Comparison of ENCODE assay signal across 26 cellular contexts in genomic region chr17:14918540-14918939, GRCh38.
DNase-seq lines count a peak whose midpoint lies in the region; ATAC-seq, FAIRE-seq and TF ChIP-seq lines count a peak whose summit lies in the region.
"Had no signal": no experiment of that assay in that cellular context is flagged by ENCODE, and none has a peak within 500 bp of the region (broad histone marks: within the 10 kb centered on the region; RNA-seq: fewer than 3 reads in every experiment).

No MANE protein-coding gene starts in this region.

- H3K27ac Mint-ChIP-seq in chondrocyte (ENCODE audit: unreplicated experiment) = peak overlapping the region; percentile 62
- H3K27ac Mint-ChIP-seq: activated CD4-positive, alpha-beta T cell treated with anti-CD3 and anti-CD28 coated beads, Interleukin-2, amount 10 ng/mL, durations not matched to agents 7 days and 5 days; activated naive CD8-positive, alpha-beta T cell treated with anti-CD3 and anti-CD28 coated beads, Interleukin-2, amount 50 U/mL, for 24 hours; naive thymus-derived CD8-positive, alpha-beta T cell had no signal

- POLR2A ChIA-PET in A549 (lab: Yijun Ruan, JAX) = no interaction called here

- peaks cover 24% of the 10 kb centered on the region for H3K9me3 Mint-ChIP-seq in chondrocyte (ENCODE audit: low read depth)
- H3K9me3 Mint-ChIP-seq: activated CD4-positive, alpha-beta T cell treated with anti-CD3 and anti-CD28 coated beads, Interleukin-2, amount 10 ng/mL, durations not matched to agents 7 days and 5 days; central memory CD8-positive, alpha-beta T cell had no signal

- H3K27ac ChIP-seq in A549 (peak overlapping the region in 1 of 2 experiments; percentile 35; a peak in 1 of 6 replicates), HUES48 (ENCODE audit: low read depth, low read length) (peak overlapping the region; percentile 80)
- H3K27ac ChIP-seq: C4-2B, prostate gland had no signal

- TF ChIP-seq EP300 in A549 (IDR thresholded peaks at IDR 0.05) = no peak

- H3K4me3 ChIP-seq in A549 (no peak overlapping the region), HUES48 (ENCODE audit: low read depth, low read length) (no peak overlapping the region)
- H3K4me3 ChIP-seq: prostate gland had no signal

- H3K9me3 ChIP-seq in A549 (peaks cover 23% of the 10 kb centered on the region; the same call in 2 of the 3 replicates), HUES48 (ENCODE audit: control insufficient read depth, insufficient read depth, low read length) (peaks cover 4% of the 10 kb centered on the region; the same call in 1 of the 2 replicates)
- H3K9me3 ChIP-seq: prostate gland had no signal

- no peaks in the 10 kb centered on the region for H3K27me3 ChIP-seq in HUES48 (ENCODE audit: control insufficient read depth, insufficient read depth, low read length)

- peak in 1 of 2 experiments; percentile 8 for DNase-seq in A549 (ENCODE audit: low read depth in 1 of 2, low spot score in 1 of 2)
- DNase-seq in chondrocyte (ENCODE audit: low spot score) = no peak
- peak; percentile 17 for DNase-seq in kidney tubule cell (ENCODE audit: low spot score)
- DNase-seq in NCI-H345 treated with DMSO at 0.1 percent for 48 hours (lab: John Stamatoyannopoulos, UW; ENCODE audit: unreplicated experiment) = no peak
- DNase-seq in RKO (ENCODE audit: low spot score) = no peak
- DNase-seq: activated CD4-positive, alpha-beta T cell treated with anti-CD3 and anti-CD28 coated beads, Interleukin-2, amount 10 ng/mL, durations not matched to agents 7 days and 5 days; activated CD8-positive, alpha-beta memory T cell treated with anti-CD3 and anti-CD28 coated beads, Interleukin-2, amount 50 U/mL, for 48 hours; activated effector memory CD4-positive, alpha-beta T cell treated with Interleukin-2 at 50 U/mL for 16 hours; activated naive CD8-positive, alpha-beta T cell treated with anti-CD3 and anti-CD28 coated beads, Interleukin-2, amount 50 U/mL, for 24 hours; effector memory CD4-positive, alpha-beta T cell; hippocampal formation; Karpas-422; kidney; naive thymus-derived CD8-positive, alpha-beta T cell; NCI-H1092; NCI-H2081; NK-92 treated with Interleukin-12 subunit alpha and Interleukin-12 subunit beta, amount 100 ng/mL, for 24 hours; stimulated activated CD8-positive, alpha-beta memory T cell treated with anti-CD3 and anti-CD28 coated beads, Interleukin-4, amount 100 ng/mL, for 48 hours; T-helper 1 cell had no signal

- TF ChIP-seq POLR2A in A549 (IDR thresholded peaks at IDR 0.05; ENCODE audit: low read length) = no peak

- CTCF ChIA-PET in A549 (lab: Yijun Ruan, JAX) = interaction anchor here (1.1 kb wide), 1 partner anchor 9 kb away, joined by 5 read pairs; no protein-coding TSS in a partner anchor

- 19% methylated on average over 4 of the region's 4 CpGs for WGBS in A549 (ENCODE audit: missing lambda C conversion rate)

- peaks cover 6% of the 10 kb centered on the region for H3K4me1 Mint-ChIP-seq in chondrocyte (ENCODE audit: low read depth)
- H3K4me1 Mint-ChIP-seq: activated CD4-positive, alpha-beta T cell treated with anti-CD3 and anti-CD28 coated beads, Interleukin-2, amount 10 ng/mL, durations not matched to agents 7 days and 5 days; activated naive CD8-positive, alpha-beta T cell treated with anti-CD3 and anti-CD28 coated beads, Interleukin-2, amount 50 U/mL, for 24 hours; central memory CD8-positive, alpha-beta T cell; naive thymus-derived CD8-positive, alpha-beta T cell had no signal

- H3K4me1 ChIP-seq in A549 = peaks cover 13% of the 10 kb centered on the region; the same call in 2 of the 3 replicates
- H3K4me1 ChIP-seq in HUES48 (ENCODE audit: control insufficient read depth, insufficient read depth, low read length) = peaks cover 24% of the 10 kb centered on the region
- H3K4me1 ChIP-seq: prostate gland had no signal

- no peak overlapping the region for H3K9ac ChIP-seq in HUES48 (ENCODE audit: low read depth, low read length)

- FAIRE-seq in A549 (lab: Jason Lieb, UNC) = no peak
- FAIRE-seq: GM12892, kidney had no signal

- H3K36me3 ChIP-seq in HUES48 (ENCODE audit: control insufficient read depth, insufficient read depth, low read length) = no peaks in the 10 kb centered on the region
- H3K36me3 ChIP-seq: prostate gland had no signal

- H3K36me3 Mint-ChIP-seq in chondrocyte (ENCODE audit: low read depth) = peaks cover 9% of the 10 kb centered on the region

- TF ChIP-seq CTCF in A549 (IDR thresholded peaks at IDR 0.05) (no peak), chondrocyte (IDR thresholded peaks at IDR 0.05) (no peak)

- ATAC-seq in A549 = no peak
- ATAC-seq in HG03159 (IDR thresholded peaks at IDR 0.05; ENCODE audit: unreplicated experiment) = no peak
- no peak for ATAC-seq in GM21528 (IDR thresholded peaks at IDR 0.05; ENCODE audit: low FRiP score, unreplicated experiment)
- ATAC-seq: activated naive CD8-positive, alpha-beta T cell treated with anti-CD3 and anti-CD28 coated beads, Interleukin-2, amount 50 U/mL, for 24 hours; naive thymus-derived CD8-positive, alpha-beta T cell had no signal

- no peaks in the 10 kb centered on the region for H3K27me3 Mint-ChIP-seq in chondrocyte (ENCODE audit: low read depth)
- H3K27me3 Mint-ChIP-seq: activated CD4-positive, alpha-beta T cell treated with anti-CD3 and anti-CD28 coated beads, Interleukin-2, amount 10 ng/mL, durations not matched to agents 7 days and 5 days had no signal

- H3K4me2 ChIP-seq in A549 = peak overlapping the region; percentile 11; the same call in 2 of the 3 replicates

- no peak overlapping the region for H3K4me3 Mint-ChIP-seq in chondrocyte (ENCODE audit: unreplicated experiment)
- H3K4me3 Mint-ChIP-seq: activated CD4-positive, alpha-beta T cell treated with anti-CD3 and anti-CD28 coated beads, Interleukin-2, amount 10 ng/mL, durations not matched to agents 7 days and 5 days; activated naive CD8-positive, alpha-beta T cell treated with anti-CD3 and anti-CD28 coated beads, Interleukin-2, amount 50 U/mL, for 24 hours; central memory CD8-positive, alpha-beta T cell; naive thymus-derived CD8-positive, alpha-beta T cell had no signal

- no peak for TF ChIP-seq RAD21 in A549 (conservative IDR thresholded peaks at IDR 0.05 in 1 of 2, IDR thresholded peaks at IDR 0.05 in 1 of 2)

TF ChIP-seq in A549, 52 proteins besides CTCF, POLR2A, EP300 and RAD21:
- TF ChIP-seq NR3C1 (IDR thresholded peaks at IDR 0.05) = no peak
